In genomic region chr13:74129500-74130144, GRCh38 we compare ENCODE assay signal across 7 cellular contexts. TPM values are rescaled to one million over a fixed set of nuclear protein-coding genes. Genes with fewer than 3 reads are reported as not detected.
A peak's percentile ranks its signal among the peaks of the same experiment; 100 is the strongest.
DNase-seq lines count a peak whose midpoint lies in the region; ATAC-seq, FAIRE-seq and TF ChIP-seq lines count a peak whose summit lies in the region.

No MANE protein-coding gene starts in this region.

- ATAC-seq in central memory CD8-positive, alpha-beta T cell (replicated peaks; ENCODE audit: extremely low read depth, poor library complexity, severe bottlenecking): no peak

- peaks cover 62% of the 10 kb centered on the region for H3K4me1 Mint-ChIP-seq in central memory CD8-positive, alpha-beta T cell

- TF ChIP-seq CTCF in vagina (IDR thresholded peaks at IDR 0.05): no peak
- no peak for TF ChIP-seq CTCF in D721Med (IDR thresholded peaks at IDR 0.05; ENCODE audit: insufficient read depth, missing control alignments)

- intact Hi-C loops in vagina (cut with DNase I): loop anchor here (10.0 kb wide), 1 partner anchor 65 kb away; no protein-coding TSS in a partner anchor

- no peaks in the 10 kb centered on the region for H3K9me3 Mint-ChIP-seq in central memory CD8-positive, alpha-beta T cell

- H3K27me3 ChIP-seq in skeletal muscle tissue (ENCODE audit: control insufficient read depth in 3 of 3, insufficient read depth in 3 of 3, low read length in 3 of 3) (no peaks in the 10 kb centered on the region), vagina (no peaks in the 10 kb centered on the region)

- H3K4me3 Mint-ChIP-seq in central memory CD8-positive, alpha-beta T cell: no peak overlapping the region

- H3K27me3 Mint-ChIP-seq in central memory CD8-positive, alpha-beta T cell: no peaks in the 10 kb centered on the region

- no peaks in the 10 kb centered on the region for H3K9me3 ChIP-seq in SK-N-MC (ENCODE audit: low read depth, low read length)
- no peaks in the 10 kb centered on the region for H3K9me3 ChIP-seq in skeletal muscle tissue (ENCODE audit: control insufficient read depth in 3 of 3, low read length in 3 of 3)
- no peaks in the 10 kb centered on the region for H3K9me3 ChIP-seq in vagina

- H3K9ac ChIP-seq in SK-N-MC (ENCODE audit: insufficient read length) (no peak overlapping the region), skeletal muscle tissue (ENCODE audit: low read depth in 1 of 3, low read length in 3 of 3) (no peak overlapping the region)

- H3K27ac ChIP-seq in SK-N-MC (peak overlapping the region; percentile 57), skeletal muscle tissue (ENCODE audit: low read depth, low read length) (peak overlapping the region; percentile 23), vagina (no peak overlapping the region)

- DNase-seq in HCEC 1CT (peak; percentile 61), SK-N-MC (ENCODE audit: low read depth, low spot score) (peak; percentile 67), ecto neural progenitor cell (ENCODE audit: low spot score) (no peak), vagina (ENCODE audit: extremely low spot score in 2 of 2) (no peak), D721Med (ENCODE audit: insufficient read length, low spot score) (no peak)
- DNase-seq in central memory CD8-positive, alpha-beta T cell (ENCODE audit: low spot score in 2 of 2): peak in 1 of 2 donors; percentile 27

- H3K4me3 ChIP-seq in SK-N-MC: peak overlapping the region; percentile 48
- no peak overlapping the region for H3K4me3 ChIP-seq in skeletal muscle tissue (ENCODE audit: low read length in 3 of 3)
- no peak overlapping the region for H3K4me3 ChIP-seq in vagina

- H3K27ac Mint-ChIP-seq in central memory CD8-positive, alpha-beta T cell (ENCODE audit: low read depth): peak overlapping the region; percentile 88

- H3K36me3 ChIP-seq in SK-N-MC (ENCODE audit: insufficient read depth, low read length): no peaks in the 10 kb centered on the region
- no peaks in the 10 kb centered on the region for H3K36me3 ChIP-seq in skeletal muscle tissue (ENCODE audit: control insufficient read depth in 3 of 3, insufficient read depth in 3 of 3, low read length in 3 of 3)
- no peaks in the 10 kb centered on the region for H3K36me3 ChIP-seq in vagina

- FAIRE-seq in D721Med (lab: Jason Lieb, UNC): no peak

- H3K36me3 Mint-ChIP-seq in central memory CD8-positive, alpha-beta T cell (ENCODE audit: insufficient read depth): peaks cover 30% of the 10 kb centered on the region

- no peak for TF ChIP-seq POLR2A in vagina (IDR thresholded peaks at IDR 0.05)

- H3K4me1 ChIP-seq in skeletal muscle tissue (ENCODE audit: control insufficient read depth in 3 of 3, insufficient read depth in 3 of 3, low read length in 3 of 3) (peaks cover 5 to 23% (median 19%) of the 10 kb centered on the region in 3 donors), vagina (peaks cover 13% of the 10 kb centered on the region)

RNA-seq across cellular contexts. Expression of gene KLF12, which starts 4.6 kb away (rescaled TPM):
- total RNA-seq in skeletal muscle tissue (18.3 TPM), vagina (5.4 TPM)

Comparison
In these comparisons a context has a peak if more than half of its experiments do, and no peak if none do; other contexts are left out.
1. DNase-seq: peak in HCEC 1CT (single experiment) and SK-N-MC (single experiment); none in ecto neural progenitor cell (single experiment), vagina (0 of 2) and D721Med (single experiment).